9 cellular contexts compared by ENCODE assay signal in the genomic region with DNA sequence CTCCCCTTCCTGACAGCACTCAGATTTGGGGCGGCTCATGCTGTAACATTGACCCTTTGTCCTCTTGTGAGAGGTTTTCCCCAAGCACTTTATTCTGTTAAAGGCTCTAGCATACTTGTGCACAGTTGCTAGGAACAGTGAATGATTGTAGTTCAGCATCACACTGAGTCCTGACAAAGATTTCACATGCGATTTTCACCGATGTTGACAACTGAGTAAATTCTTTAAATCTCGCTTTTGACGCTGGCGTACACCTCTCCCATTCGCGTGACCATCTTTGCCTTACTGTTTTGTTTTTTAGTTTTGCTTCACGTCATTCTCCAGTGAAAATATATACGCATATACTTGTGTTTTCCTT. TPM values are rescaled to one million over a fixed set of nuclear protein-coding genes. Genes with fewer than 3 reads are reported as not detected.
A peak's percentile ranks its signal among the peaks of the same experiment; 100 is the strongest.
DNase-seq lines count a peak whose midpoint lies in the region; ATAC-seq and TF ChIP-seq lines count a peak whose summit lies in the region.
"Had no signal": no experiment of that assay in that cellular context is flagged by ENCODE, and none has a peak within 500 bp of the region (broad histone marks: within the 10 kb centered on the region; RNA-seq: fewer than 3 reads in every experiment).

No MANE protein-coding gene starts in this region.

- intact Hi-C loops in heart right ventricle (cut with DNase I) = loop anchor here in 3 of 10 donors (5.0 to 10.0 kb wide), 2 partner anchors 62 to 305 kb away; partner anchors contain the start of genes AK3 (in 3 of the 3) and JAK2 (in 1 of the 3)

- H3K27ac ChIP-seq in heart right ventricle = peak overlapping the region; percentile 91 to 100 (median 96)
- peak overlapping the region; percentile 87 to 99 (median 96) for H3K27ac ChIP-seq in skin epidermis

- POLR2A ChIA-PET in activated CD4-positive, alpha-beta memory T cell treated with anti-CD3 and anti-CD28 coated beads, Interleukin-2, amount 10 ng/mL, durations not matched to agents 7 days and 5 days (lab: Charles Lee) = interaction anchor here (0.9 to 3.5 kb wide), 8 partner anchors 16 to 1202 kb away, joined by 3 to 34 read pairs (median 5); partner anchors contain the start of genes AK3, JAK2, PLPP6 and SPATA6L

- H3K36me3 ChIP-seq in heart right ventricle = peaks cover 0 to 9% (median 0%) of the 10 kb centered on the region in 9 donors

- CTCF ChIA-PET in activated CD4-positive, alpha-beta memory T cell treated with anti-CD3 and anti-CD28 coated beads, Interleukin-2, amount 10 ng/mL, durations not matched to agents 7 days and 5 days (lab: Charles Lee) = interaction anchor here (1.4 kb wide), 1 partner anchor 8 kb away, joined by 4 read pairs; no protein-coding TSS in a partner anchor

- no peaks in the 10 kb centered on the region for H3K27me3 ChIP-seq in heart right ventricle

- no peaks in the 10 kb centered on the region for H3K9me3 Mint-ChIP-seq in activated CD4-positive, alpha-beta memory T cell treated with anti-CD3 and anti-CD28 coated beads, Interleukin-2, amount 10 ng/mL, durations not matched to agents 7 days and 5 days

- H3K4me3 ChIP-seq in heart right ventricle (peak overlapping the region; percentile 67 to 96 (median 78)), skin epidermis (peak overlapping the region; percentile 57 to 80 (median 71))

- H3K4me1 Mint-ChIP-seq in activated CD4-positive, alpha-beta memory T cell treated with anti-CD3 and anti-CD28 coated beads, Interleukin-2, amount 10 ng/mL, durations not matched to agents 7 days and 5 days = peaks cover 3% of the 10 kb centered on the region

- H3K4me3 Mint-ChIP-seq in activated CD4-positive, alpha-beta memory T cell treated with anti-CD3 and anti-CD28 coated beads, Interleukin-2, amount 10 ng/mL, durations not matched to agents 7 days and 5 days = no peak overlapping the region

- H3K27me3 Mint-ChIP-seq in activated CD4-positive, alpha-beta memory T cell treated with anti-CD3 and anti-CD28 coated beads, Interleukin-2, amount 10 ng/mL, durations not matched to agents 7 days and 5 days = no peaks in the 10 kb centered on the region

- peaks cover 0 to 46% (median 29%) of the 10 kb centered on the region in 9 donors for H3K4me1 ChIP-seq in heart right ventricle

- no peak overlapping the region for H3K27ac Mint-ChIP-seq in activated CD4-positive, alpha-beta memory T cell treated with anti-CD3 and anti-CD28 coated beads, Interleukin-2, amount 10 ng/mL, durations not matched to agents 7 days and 5 days

- DNase-seq in RKO (ENCODE audit: low spot score) (peak; percentile 38), heart right ventricle (no peak), NCI-H187 (lab: John Stamatoyannopoulos, UW) (no peak)
- no peak for DNase-seq in activated CD4-positive, alpha-beta memory T cell treated with anti-CD3 and anti-CD28 coated beads, Interleukin-2, amount 10 ng/mL, durations not matched to agents 7 days and 5 days

- H3K36me3 Mint-ChIP-seq in activated CD4-positive, alpha-beta memory T cell treated with anti-CD3 and anti-CD28 coated beads, Interleukin-2, amount 10 ng/mL, durations not matched to agents 7 days and 5 days (ENCODE audit: low read depth) = peaks cover 10% of the 10 kb centered on the region

- 0 to 1% methylated on average over 10 of the region's 10 CpGs for WGBS in heart right ventricle, 2 donors

- H3K9me3 ChIP-seq in heart right ventricle = no peaks in the 10 kb centered on the region

- ATAC-seq in GM19328 (IDR thresholded peaks at IDR 0.05; ENCODE audit: unreplicated experiment) (peak; percentile 1), heart right ventricle (peak in 4 of 8 donors; percentile 3 to 30 (median 26)), GM19467 (IDR thresholded peaks at IDR 0.05; ENCODE audit: unreplicated experiment) (no peak), GM19397 (IDR thresholded peaks at IDR 0.05; ENCODE audit: unreplicated experiment) (no peak)

- TF ChIP-seq CTCF in heart right ventricle (IDR thresholded peaks at IDR 0.05) = no peak

RNA-seq across cellular contexts. Expression of gene CDC37L1, which starts 0.8 kb away (rescaled TPM):
- total RNA-seq in heart right ventricle = 10 to 100 TPM; 29.8 to 58.4 (median 36.6) TPM
- 10 to 100 TPM; 13.4 to 44.8 TPM for polyA plus RNA-seq in heart right ventricle
- total RNA-seq in activated CD4-positive, alpha-beta memory T cell treated with anti-CD3 and anti-CD28 coated beads, Interleukin-2, amount 10 ng/mL, durations not matched to agents 7 days and 5 days = 10 to 100 TPM; 11.9 to 12.0 TPM

RNA-seq across cellular contexts. Expression of gene SPATA6L, which starts 13.9 kb away (rescaled TPM):
- 1 to 10 TPM in 7 of 10 donors, under 1 TPM in 3; 0.47 to 1.9 (median 1.3) TPM for total RNA-seq in heart right ventricle
- polyA plus RNA-seq in heart right ventricle = under 1 TPM; 0.36 to 0.95 TPM
- total RNA-seq in activated CD4-positive, alpha-beta memory T cell treated with anti-CD3 and anti-CD28 coated beads, Interleukin-2, amount 10 ng/mL, durations not matched to agents 7 days and 5 days = under 1 TPM; 0.43 to 0.83 TPM
- total RNA-seq: LHCN-M2 had no signal

RNA-seq across cellular contexts. Expression of gene PLPP6, which starts 18.1 kb away (rescaled TPM):
- 1 to 10 TPM; 2.2 to 4.1 (median 2.6) TPM for total RNA-seq in heart right ventricle
- polyA plus RNA-seq in heart right ventricle = 1 to 10 TPM; 1.9 to 2.0 TPM
- total RNA-seq in activated CD4-positive, alpha-beta memory T cell treated with anti-CD3 and anti-CD28 coated beads, Interleukin-2, amount 10 ng/mL, durations not matched to agents 7 days and 5 days = 10 to 100 TPM in 1 of 2 experiments, 1 to 10 TPM in 1; 9.6 to 10.3 TPM
